9 cellular contexts compared by ENCODE assay signal in genomic region chr17:81003711-81004335, GRCh38. TPM values are rescaled to one million over a fixed set of nuclear protein-coding genes. Genes with fewer than 3 reads are reported as not detected.
DNase-seq lines count a peak whose midpoint lies in the region; ATAC-seq and TF ChIP-seq lines count a peak whose summit lies in the region.
"Had no signal": no experiment of that assay in that cellular context is flagged by ENCODE, and none has a peak within 500 bp of the region (broad histone marks: within the 10 kb centered on the region; RNA-seq: fewer than 3 reads in every experiment).

No MANE protein-coding gene starts in this region.

- peaks cover 40% of the 10 kb centered on the region for H3K27me3 Mint-ChIP-seq in CD4-positive, alpha-beta T cell
- peaks cover 13 to 21% of the 10 kb centered on the region in 2 donors for H3K27me3 Mint-ChIP-seq in natural killer cell (ENCODE audit: low read depth in 2 of 2)
- H3K27me3 Mint-ChIP-seq in activated T-helper 2 cell treated with anti-CD3 and anti-CD28 coated beads, Interferon-gamma antibody, Interleukin-2, Interleukin-4, amounts not matched to agents 10 μg/mL and 5 μg/mL and 100 μg/mL, durations not matched to agents 14 hours and 24 hours and 36 hours (ENCODE audit: low read depth), result peaks cover 41% of the 10 kb centered on the region

- peaks cover 22% of the 10 kb centered on the region for H3K27me3 ChIP-seq in CD4-positive, alpha-beta T cell (ENCODE audit: control insufficient read depth, insufficient read depth, low read length)
- peaks cover 61% of the 10 kb centered on the region for H3K27me3 ChIP-seq in HUES6 (ENCODE audit: control insufficient read depth, insufficient read depth, low read length)
- H3K27me3 ChIP-seq in colonic mucosa, result peaks cover 17% of the 10 kb centered on the region

- H3K27ac ChIP-seq in CD4-positive, alpha-beta T cell (ENCODE audit: low read depth, low read length), result no peak overlapping the region
- H3K27ac ChIP-seq in HUES6 (ENCODE audit: low read depth, low read length) (no peak overlapping the region), colonic mucosa (no peak overlapping the region)

- no peak for DNase-seq in CD4-positive, alpha-beta T cell
- DNase-seq in colonic mucosa (peak; percentile 65), natural killer cell (no peak), 8988T (no peak), DMS79 (lab: John Stamatoyannopoulos, UW) (no peak)
- DNase-seq in activated T-helper 2 cell treated with anti-CD3 and anti-CD28 coated beads, Interferon-gamma antibody, Interleukin-2, Interleukin-4, amounts not matched to agents 10 μg/mL and 5 μg/mL and 100 μg/mL, durations not matched to agents 14 hours and 24 hours and 36 hours (ENCODE audit: low spot score), result no peak
- DNase-seq: RPMI8226 had no signal

- H3K36me3 Mint-ChIP-seq in CD4-positive, alpha-beta T cell (ENCODE audit: low read depth), result peaks cover 2% of the 10 kb centered on the region
- no peaks in the 10 kb centered on the region for H3K36me3 Mint-ChIP-seq in natural killer cell
- peaks cover 1% of the 10 kb centered on the region for H3K36me3 Mint-ChIP-seq in activated T-helper 2 cell treated with anti-CD3 and anti-CD28 coated beads, Interferon-gamma antibody, Interleukin-2, Interleukin-4, amounts not matched to agents 10 μg/mL and 5 μg/mL and 100 μg/mL, durations not matched to agents 14 hours and 24 hours and 36 hours (ENCODE audit: low read depth)

- H3K4me3 Mint-ChIP-seq in CD4-positive, alpha-beta T cell, result peak overlapping the region; percentile 18
- H3K4me3 Mint-ChIP-seq in natural killer cell, result peak overlapping the region; percentile 53
- no peak overlapping the region for H3K4me3 Mint-ChIP-seq in activated T-helper 2 cell treated with anti-CD3 and anti-CD28 coated beads, Interferon-gamma antibody, Interleukin-2, Interleukin-4, amounts not matched to agents 10 μg/mL and 5 μg/mL and 100 μg/mL, durations not matched to agents 14 hours and 24 hours and 36 hours (ENCODE audit: low read depth)

- peaks cover 18% of the 10 kb centered on the region for H3K4me1 Mint-ChIP-seq in CD4-positive, alpha-beta T cell (ENCODE audit: low read depth)
- H3K4me1 Mint-ChIP-seq in natural killer cell, result peaks cover 8 to 22% of the 10 kb centered on the region in 2 donors
- H3K4me1 Mint-ChIP-seq in activated T-helper 2 cell treated with anti-CD3 and anti-CD28 coated beads, Interferon-gamma antibody, Interleukin-2, Interleukin-4, amounts not matched to agents 10 μg/mL and 5 μg/mL and 100 μg/mL, durations not matched to agents 14 hours and 24 hours and 36 hours (ENCODE audit: low read depth), result peaks cover 6% of the 10 kb centered on the region

- ATAC-seq in CD4-positive, alpha-beta T cell (ENCODE audit: poor library complexity), result peak; percentile 42
- ATAC-seq in natural killer cell (peak; percentile 38 to 51 (median 50)), GM18867 (IDR thresholded peaks at IDR 0.05; ENCODE audit: unreplicated experiment) (no peak)

- peak overlapping the region; percentile 59 for H3K4me3 ChIP-seq in HUES6 (ENCODE audit: low read depth, low read length)
- H3K4me3 ChIP-seq in colonic mucosa, result peak overlapping the region; percentile 18

- peaks cover 14% of the 10 kb centered on the region for H3K36me3 ChIP-seq in HUES6 (ENCODE audit: control insufficient read depth, insufficient read depth, low read length)
- peaks cover 13% of the 10 kb centered on the region for H3K36me3 ChIP-seq in colonic mucosa

- H3K9me3 Mint-ChIP-seq in CD4-positive, alpha-beta T cell, result no peaks in the 10 kb centered on the region
- no peaks in the 10 kb centered on the region for H3K9me3 Mint-ChIP-seq in natural killer cell
- no peaks in the 10 kb centered on the region for H3K9me3 Mint-ChIP-seq in activated T-helper 2 cell treated with anti-CD3 and anti-CD28 coated beads, Interferon-gamma antibody, Interleukin-2, Interleukin-4, amounts not matched to agents 10 μg/mL and 5 μg/mL and 100 μg/mL, durations not matched to agents 14 hours and 24 hours and 36 hours

- TF ChIP-seq CTCF in CD4-positive, alpha-beta T cell (IDR thresholded peaks at IDR 0.05), result no peak
- TF ChIP-seq CTCF in colonic mucosa (IDR thresholded peaks at IDR 0.05) (no peak), natural killer cell (IDR thresholded peaks at IDR 0.05) (no peak)

- CTCF ChIA-PET in CD4-positive, alpha-beta T cell (lab: Charles Lee), result no interaction called here

- H3K27ac Mint-ChIP-seq in CD4-positive, alpha-beta T cell, result no peak overlapping the region
- H3K27ac Mint-ChIP-seq in natural killer cell, result peak overlapping the region in 1 of 2 donors; percentile 52
- no peak overlapping the region for H3K27ac Mint-ChIP-seq in activated T-helper 2 cell treated with anti-CD3 and anti-CD28 coated beads, Interferon-gamma antibody, Interleukin-2, Interleukin-4, amounts not matched to agents 10 μg/mL and 5 μg/mL and 100 μg/mL, durations not matched to agents 14 hours and 24 hours and 36 hours

- intact Hi-C loops in CD4-positive, alpha-beta T cell (cut with DNase I, micrococcal nuclease), result no loop called here
- intact Hi-C loops in colonic mucosa (cut with DNase I) (no loop called here), natural killer cell (cut with micrococcal nuclease) (no loop called here)
- intact Hi-C loops in activated T-helper 2 cell treated with anti-CD3 and anti-CD28 coated beads, Interferon-gamma antibody, Interleukin-2, Interleukin-4, amounts not matched to agents 10 μg/mL and 5 μg/mL and 100 μg/mL, durations not matched to agents 14 hours and 24 hours and 36 hours (cut with micrococcal nuclease), result no loop called here

- 0 out of 2 replicates have a peak, but pooled peaks cover 3% of the 10 kb centered on the region for H3K4me1 ChIP-seq in HUES6 (ENCODE audit: control insufficient read depth, insufficient read depth, low read length)
- peaks cover 43% of the 10 kb centered on the region for H3K4me1 ChIP-seq in colonic mucosa

- H3K9ac ChIP-seq in HUES6 (ENCODE audit: low read length), result no peak overlapping the region
- peak overlapping the region in 1 of 2 donors; percentile 51 for H3K9ac ChIP-seq in colonic mucosa (ENCODE audit: low read depth in 2 of 2, low read length in 2 of 2)

- H3K9me3 ChIP-seq in CD4-positive, alpha-beta T cell (ENCODE audit: control insufficient read depth, low read length), result no peaks in the 10 kb centered on the region
- H3K9me3 ChIP-seq in HUES6 (ENCODE audit: control insufficient read depth, insufficient read depth, low read depth, low read length) (no peaks in the 10 kb centered on the region), colonic mucosa (no peaks in the 10 kb centered on the region)

- POLR2A ChIA-PET in CD4-positive, alpha-beta T cell (lab: Charles Lee), result interaction anchor here (0.9 to 3.9 kb wide), 5 partner anchors 13 to 549 kb away, joined by 3 to 22 read pairs (median 7); partner anchors contain the start of gene CHMP6

RNA-seq across cellular contexts. Expression of gene CHMP6, which starts 12.2 kb away (rescaled TPM):
- 10 to 100 TPM; 11.5 to 13.3 TPM for total RNA-seq in CD4-positive, alpha-beta T cell
- 10 to 100 TPM; 29.1 to 43.5 TPM for total RNA-seq in colonic mucosa
- 10 to 100 TPM; 26.8 to 33.3 (median 33.0) TPM for total RNA-seq in natural killer cell
- total RNA-seq in activated T-helper 2 cell treated with anti-CD3 and anti-CD28 coated beads, Interferon-gamma antibody, Interleukin-2, Interleukin-4, amounts not matched to agents 10 μg/mL and 5 μg/mL and 100 μg/mL, durations not matched to agents 14 hours and 24 hours and 36 hours, result 29.5 and 36.9 TPM in 2 replicates

RNA-seq across cellular contexts. Expression of gene BAIAP2, which starts 31.1 kb away (rescaled TPM):
- 1 to 10 TPM; 4.2 to 4.9 TPM for total RNA-seq in CD4-positive, alpha-beta T cell
- total RNA-seq in colonic mucosa (10 to 100 TPM; 14.7 to 22.7 TPM), natural killer cell (10 to 100 TPM in 2 of 3 donors, 1 to 10 TPM in 1; 6.7 to 12.3 (median 10.4) TPM)
- total RNA-seq in activated T-helper 2 cell treated with anti-CD3 and anti-CD28 coated beads, Interferon-gamma antibody, Interleukin-2, Interleukin-4, amounts not matched to agents 10 μg/mL and 5 μg/mL and 100 μg/mL, durations not matched to agents 14 hours and 24 hours and 36 hours, result 5.3 TPM in 2 replicates
